Comparison of ENCODE assay signal across 1 cellular context in genomic region chr10:78550716-78551115, GRCh38.
TF ChIP-seq lines count a peak whose summit lies in the region.

No MANE protein-coding gene starts in this region.

TF ChIP-seq in HepG2, 621 proteins besides CTCF, POLR2A, EP300 and RAD21 (continued from another document and continues in another):
- no peak for TF ChIP-seq ZNF17 (CRISPR knock-in tag; IDR thresholded peaks at IDR 0.05)
- peak; percentile 59; the same call in 1 of the 2 replicates for TF ChIP-seq ZSCAN29 (CRISPR knock-in tag; conservative IDR thresholded peaks at IDR 0.05)
- peak; percentile 88 for TF ChIP-seq SAP130 (CRISPR knock-in tag; IDR thresholded peaks at IDR 0.05; ENCODE audit: low read depth)
- peak; percentile 26; the same call in 1 of the 2 replicates for TF ChIP-seq ZNF773 (CRISPR knock-in tag; IDR thresholded peaks at IDR 0.05; ENCODE audit: borderline replicate concordance)
- TF ChIP-seq ELK4 (CRISPR knock-in tag; IDR thresholded peaks at IDR 0.05; ENCODE audit: borderline replicate concordance) = no peak
- no peak for TF ChIP-seq MED8 (CRISPR knock-in tag; IDR thresholded peaks at IDR 0.05; ENCODE audit: insufficient replicate concordance)
- TF ChIP-seq BRD4 (CRISPR knock-in tag; IDR thresholded peaks at IDR 0.05) = peak; percentile 87
- TF ChIP-seq ZNF788 (CRISPR knock-in tag; IDR thresholded peaks at IDR 0.05; ENCODE audit: borderline replicate concordance) = peak; percentile 40; the same call in 1 of the 2 replicates
- no peak for TF ChIP-seq PAX8 (CRISPR knock-in tag; IDR thresholded peaks at IDR 0.05; ENCODE audit: borderline replicate concordance)
- TF ChIP-seq SUZ12 (IDR thresholded peaks at IDR 0.05; ENCODE audit: low read depth, low read length) = no peak
- no peak for TF ChIP-seq E2F5 (CRISPR knock-in tag; conservative IDR thresholded peaks at IDR 0.05)
- peak; percentile 69 for TF ChIP-seq DRAP1 (CRISPR knock-in tag; IDR thresholded peaks at IDR 0.05)
- peak; percentile 64; the same call in 1 of the 2 replicates for TF ChIP-seq ZNF766 (CRISPR knock-in tag; IDR thresholded peaks at IDR 0.05; ENCODE audit: borderline replicate concordance)
- TF ChIP-seq ZFP82 (CRISPR knock-in tag; IDR thresholded peaks at IDR 0.05; ENCODE audit: borderline replicate concordance) = 0 out of 2 replicates have a peak, but pooled peaks have one; percentile 55
- no peak for TF ChIP-seq GMEB2 (CRISPR knock-in tag; IDR thresholded peaks at IDR 0.05; ENCODE audit: low read depth)
- TF ChIP-seq, protein P1, sequence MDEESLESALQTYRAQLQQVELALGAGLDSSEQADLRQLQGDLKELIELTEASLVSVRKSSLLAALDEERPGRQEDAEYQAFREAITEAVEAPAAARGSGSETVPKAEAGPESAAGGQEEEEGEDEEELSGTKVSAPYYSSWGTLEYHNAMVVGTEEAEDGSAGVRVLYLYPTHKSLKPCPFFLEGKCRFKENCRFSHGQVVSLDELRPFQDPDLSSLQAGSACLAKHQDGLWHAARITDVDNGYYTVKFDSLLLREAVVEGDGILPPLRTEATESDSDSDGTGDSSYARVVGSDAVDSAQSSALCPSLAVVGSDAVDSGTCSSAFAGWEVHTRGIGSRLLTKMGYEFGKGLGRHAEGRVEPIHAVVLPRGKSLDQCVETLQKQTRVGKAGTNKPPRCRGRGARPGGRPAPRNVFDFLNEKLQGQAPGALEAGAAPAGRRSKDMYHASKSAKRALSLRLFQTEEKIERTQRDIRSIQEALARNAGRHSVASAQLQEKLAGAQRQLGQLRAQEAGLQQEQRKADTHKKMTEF (CRISPR knock-in tag; IDR thresholded peaks at IDR 0.05) = peak; percentile 43
- TF ChIP-seq CREBL2 (CRISPR knock-in tag; IDR thresholded peaks at IDR 0.05; ENCODE audit: borderline replicate concordance) = no peak
- no peak for TF ChIP-seq FOXP1 (IDR thresholded peaks at IDR 0.05)
- TF ChIP-seq FOXP1 (CRISPR knock-in tag; IDR thresholded peaks at IDR 0.05) = peak; percentile 56; the same call in 1 of the 2 replicates
- peak; percentile 69 for TF ChIP-seq PPARG (CRISPR knock-in tag; conservative IDR thresholded peaks at IDR 0.05)
- peak; percentile 39 for TF ChIP-seq ZEB1 (IDR thresholded peaks at IDR 0.05; ENCODE audit: insufficient replicate concordance, low read depth)
- TF ChIP-seq KDM3A (CRISPR knock-in tag; IDR thresholded peaks at IDR 0.05; ENCODE audit: low read depth) = no peak
- TF ChIP-seq, protein P2, sequence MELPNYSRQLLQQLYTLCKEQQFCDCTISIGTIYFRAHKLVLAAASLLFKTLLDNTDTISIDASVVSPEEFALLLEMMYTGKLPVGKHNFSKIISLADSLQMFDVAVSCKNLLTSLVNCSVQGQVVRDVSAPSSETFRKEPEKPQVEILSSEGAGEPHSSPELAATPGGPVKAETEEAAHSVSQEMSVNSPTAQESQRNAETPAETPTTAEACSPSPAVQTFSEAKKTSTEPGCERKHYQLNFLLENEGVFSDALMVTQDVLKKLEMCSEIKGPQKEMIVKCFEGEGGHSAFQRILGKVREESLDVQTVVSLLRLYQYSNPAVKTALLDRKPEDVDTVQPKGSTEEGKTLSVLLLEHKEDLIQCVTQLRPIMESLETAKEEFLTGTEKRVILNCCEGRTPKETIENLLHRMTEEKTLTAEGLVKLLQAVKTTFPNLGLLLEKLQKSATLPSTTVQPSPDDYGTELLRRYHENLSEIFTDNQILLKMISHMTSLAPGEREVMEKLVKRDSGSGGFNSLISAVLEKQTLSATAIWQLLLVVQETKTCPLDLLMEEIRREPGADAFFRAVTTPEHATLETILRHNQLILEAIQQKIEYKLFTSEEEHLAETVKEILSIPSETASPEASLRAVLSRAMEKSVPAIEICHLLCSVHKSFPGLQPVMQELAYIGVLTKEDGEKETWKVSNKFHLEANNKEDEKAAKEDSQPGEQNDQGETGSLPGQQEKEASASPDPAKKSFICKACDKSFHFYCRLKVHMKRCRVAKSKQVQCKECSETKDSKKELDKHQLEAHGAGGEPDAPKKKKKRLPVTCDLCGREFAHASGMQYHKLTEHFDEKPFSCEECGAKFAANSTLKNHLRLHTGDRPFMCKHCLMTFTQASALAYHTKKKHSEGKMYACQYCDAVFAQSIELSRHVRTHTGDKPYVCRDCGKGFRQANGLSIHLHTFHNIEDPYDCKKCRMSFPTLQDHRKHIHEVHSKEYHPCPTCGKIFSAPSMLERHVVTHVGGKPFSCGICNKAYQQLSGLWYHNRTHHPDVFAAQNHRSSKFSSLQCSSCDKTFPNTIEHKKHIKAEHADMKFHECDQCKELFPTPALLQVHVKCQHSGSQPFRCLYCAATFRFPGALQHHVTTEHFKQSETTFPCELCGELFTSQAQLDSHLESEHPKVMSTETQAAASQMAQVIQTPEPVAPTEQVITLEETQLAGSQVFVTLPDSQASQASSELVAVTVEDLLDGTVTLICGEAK (IDR thresholded peaks at IDR 0.05) = no peak
- TF ChIP-seq, protein P2 (CRISPR knock-in tag; IDR thresholded peaks at IDR 0.05) = 0 out of 2 replicates have a peak, but pooled peaks have one; percentile 45
- 0 out of 2 replicates have a peak, but pooled peaks have one; percentile 84 for TF ChIP-seq CREB3 (CRISPR knock-in tag; IDR thresholded peaks at IDR 0.05)
- no peak for TF ChIP-seq KLF6 (CRISPR knock-in tag; IDR thresholded peaks at IDR 0.05)
- TF ChIP-seq, protein P3, sequence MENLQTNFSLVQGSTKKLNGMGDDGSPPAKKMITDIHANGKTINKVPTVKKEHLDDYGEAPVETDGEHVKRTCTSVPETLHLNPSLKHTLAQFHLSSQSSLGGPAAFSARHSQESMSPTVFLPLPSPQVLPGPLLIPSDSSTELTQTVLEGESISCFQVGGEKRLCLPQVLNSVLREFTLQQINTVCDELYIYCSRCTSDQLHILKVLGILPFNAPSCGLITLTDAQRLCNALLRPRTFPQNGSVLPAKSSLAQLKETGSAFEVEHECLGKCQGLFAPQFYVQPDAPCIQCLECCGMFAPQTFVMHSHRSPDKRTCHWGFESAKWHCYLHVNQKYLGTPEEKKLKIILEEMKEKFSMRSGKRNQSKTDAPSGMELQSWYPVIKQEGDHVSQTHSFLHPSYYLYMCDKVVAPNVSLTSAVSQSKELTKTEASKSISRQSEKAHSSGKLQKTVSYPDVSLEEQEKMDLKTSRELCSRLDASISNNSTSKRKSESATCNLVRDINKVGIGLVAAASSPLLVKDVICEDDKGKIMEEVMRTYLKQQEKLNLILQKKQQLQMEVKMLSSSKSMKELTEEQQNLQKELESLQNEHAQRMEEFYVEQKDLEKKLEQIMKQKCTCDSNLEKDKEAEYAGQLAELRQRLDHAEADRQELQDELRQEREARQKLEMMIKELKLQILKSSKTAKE (CRISPR knock-in tag; IDR thresholded peaks at IDR 0.05; ENCODE audit: borderline replicate concordance) = peak; percentile 83; the same call in 1 of the 2 replicates
- no peak for TF ChIP-seq THYN1 (CRISPR knock-in tag; IDR thresholded peaks at IDR 0.05; ENCODE audit: borderline replicate concordance, low read depth)
- TF ChIP-seq ZNF782 (CRISPR knock-in tag; IDR thresholded peaks at IDR 0.05; ENCODE audit: borderline replicate concordance) = no peak
- TF ChIP-seq TFDP2 (CRISPR knock-in tag; IDR thresholded peaks at IDR 0.05) = peak; percentile 84
- TF ChIP-seq E2F1 (CRISPR knock-in tag; IDR thresholded peaks at IDR 0.05) = peak; percentile 36; the same call in 1 of the 2 replicates
- peak; percentile 80; the same call in 1 of the 2 replicates for TF ChIP-seq ZNF607 (CRISPR knock-in tag; IDR thresholded peaks at IDR 0.05; ENCODE audit: borderline replicate concordance)
- TF ChIP-seq NBN (conservative IDR thresholded peaks at IDR 0.05) = no peak
- TF ChIP-seq, protein P4, sequence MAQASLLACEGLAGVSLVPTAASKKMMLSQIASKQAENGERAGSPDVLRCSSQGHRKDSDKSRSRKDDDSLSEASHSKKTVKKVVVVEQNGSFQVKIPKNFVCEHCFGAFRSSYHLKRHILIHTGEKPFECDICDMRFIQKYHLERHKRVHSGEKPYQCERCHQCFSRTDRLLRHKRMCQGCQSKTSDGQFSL (CRISPR knock-in tag; IDR thresholded peaks at IDR 0.05) = no peak
- TF ChIP-seq NFIC (IDR thresholded peaks at IDR 0.05; ENCODE audit: low read length) = peak; percentile 69; the same call in 1 of the 2 replicates
- TF ChIP-seq ISX (CRISPR knock-in tag; conservative IDR thresholded peaks at IDR 0.05) = no peak
- TF ChIP-seq FOXK2 (IDR thresholded peaks at IDR 0.05) = no peak
